14 cellular contexts compared by ENCODE assay signal in the genomic region with DNA sequence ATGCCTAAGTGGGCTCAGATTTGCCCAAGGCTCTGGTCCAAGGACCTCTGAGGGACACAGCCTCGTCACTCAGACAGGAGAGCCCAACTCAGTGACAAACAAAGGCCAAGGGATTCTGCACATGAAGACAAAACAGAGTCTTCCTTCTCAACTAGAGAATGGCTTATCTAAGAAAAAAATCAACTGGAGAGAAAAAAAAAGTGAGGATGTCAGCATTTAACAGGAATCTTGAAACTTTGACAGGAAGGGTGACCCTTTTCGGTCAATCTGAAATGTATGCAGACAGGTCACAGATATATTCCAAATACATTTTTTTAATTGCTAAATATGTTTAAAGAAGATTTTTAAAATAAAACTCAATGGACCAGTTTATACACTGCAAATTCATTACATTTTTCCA.
"Had no signal": no experiment of that assay in that cellular context is flagged by ENCODE, and none has a peak within 500 bp of the region (broad histone marks: within the 10 kb centered on the region; RNA-seq: fewer than 3 reads in every experiment).

No MANE protein-coding gene starts in this region.

- H3K27ac ChIP-seq: foreskin keratinocyte, neutrophil, VCaP had no signal

- H3K9me3 ChIP-seq: left lung, neutrophil, tibial artery had no signal

- DNase-seq: activated CD4-positive, alpha-beta T cell treated with anti-CD3 and anti-CD28 coated beads for 36 hours; activated CD8-positive, alpha-beta memory T cell treated with anti-CD3 and anti-CD28 coated beads, Interleukin-2, amount 50 U/mL, for 48 hours; activated CD8-positive, alpha-beta T cell treated with anti-CD3 and anti-CD28 coated beads for 36 hours; activated naive CD4-positive, alpha-beta T cell treated with anti-CD3 and anti-CD28 coated beads for 36 hours; foreskin keratinocyte; heart left ventricle; left lung; midbrain; naive thymus-derived CD4-positive, alpha-beta T cell; posterior cingulate gyrus; small intestine; tibial artery had no signal

- H3K27me3 ChIP-seq: foreskin keratinocyte, heart left ventricle, left lung, neutrophil, tibial artery had no signal

- H3K4me3 ChIP-seq: heart left ventricle, left lung, tibial artery had no signal

- H3K36me3 ChIP-seq: heart left ventricle, left lung, neutrophil, tibial artery had no signal

- ATAC-seq: activated CD4-positive, alpha-beta T cell treated with anti-CD3 and anti-CD28 coated beads for 36 hours; activated CD8-positive, alpha-beta T cell treated with anti-CD3 and anti-CD28 coated beads for 36 hours; foreskin keratinocyte; heart left ventricle; left lung; naive thymus-derived CD4-positive, alpha-beta T cell had no signal
